9 cellular contexts compared by ENCODE assay signal in the genomic region with DNA sequence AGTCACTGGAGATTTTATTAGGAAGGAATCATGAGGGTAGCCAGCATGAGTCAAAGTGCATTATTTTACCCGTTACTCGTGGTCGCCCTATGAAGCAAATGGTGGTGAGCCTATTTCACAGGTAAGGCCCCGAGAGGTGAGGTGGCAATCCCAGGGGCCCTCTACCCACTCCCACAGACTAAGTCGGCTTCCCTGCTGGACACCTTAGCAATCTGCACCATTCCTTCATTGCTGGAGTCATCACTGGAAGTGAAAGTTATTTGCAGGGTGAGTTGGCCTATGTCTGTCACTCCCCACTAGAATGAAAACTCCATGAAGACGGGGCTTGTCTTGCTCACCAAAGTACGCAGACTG. TPM values are rescaled to one million over a fixed set of nuclear protein-coding genes. Genes with fewer than 3 reads are reported as not detected.
A peak's percentile ranks its signal among the peaks of the same experiment; 100 is the strongest.
DNase-seq lines count a peak whose midpoint lies in the region; ATAC-seq and TF ChIP-seq lines count a peak whose summit lies in the region.
"Had no signal": no experiment of that assay in that cellular context is flagged by ENCODE, and none has a peak within 500 bp of the region (broad histone marks: within the 10 kb centered on the region; RNA-seq: fewer than 3 reads in every experiment).

No MANE protein-coding gene starts in this region.

- peak overlapping the region; percentile 97 for H3K27ac ChIP-seq in SU-DHL-6 (ENCODE audit: low read depth, low read length)
- peak overlapping the region; percentile 89 for H3K27ac ChIP-seq in epithelial cell of prostate
- H3K27ac ChIP-seq in skeletal muscle tissue (ENCODE audit: low read depth, low read length): peak overlapping the region; percentile 98

- peak overlapping the region; percentile 71 for H3K4me2 ChIP-seq in SU-DHL-6 (ENCODE audit: low read depth, low read length, poor library complexity, severe bottlenecking)

- no peak for TF ChIP-seq CTCF in SU-DHL-6 (IDR thresholded peaks at IDR 0.05; ENCODE audit: insufficient read depth, low read length, poor library complexity, severe bottlenecking)

- in situ Hi-C loops in Caki2 (cut with HindIII; ENCODE audit: low pct_unique_long_range_greater_than_20kb, low sequenced_read_pairs): loop anchor here (5.0 kb wide), 1 partner anchor 99 kb away; no protein-coding TSS in a partner anchor

- H3K79me2 ChIP-seq in SU-DHL-6 (ENCODE audit: insufficient read depth, low read length): no peaks in the 10 kb centered on the region

- no peak for ATAC-seq in HG03469 (IDR thresholded peaks at IDR 0.05; ENCODE audit: unreplicated experiment)

- no peaks in the 10 kb centered on the region for H3K27me3 ChIP-seq in SU-DHL-6 (ENCODE audit: low read length)
- no peaks in the 10 kb centered on the region for H3K27me3 ChIP-seq in skeletal muscle tissue (ENCODE audit: control insufficient read depth in 3 of 3, insufficient read depth in 3 of 3, low read length in 3 of 3)

- no peak overlapping the region for H2AFZ ChIP-seq in SU-DHL-6 (ENCODE audit: low read depth, low read length, severe bottlenecking)

- H3K36me3 ChIP-seq in SU-DHL-6 (ENCODE audit: low read length) (no peaks in the 10 kb centered on the region), skeletal muscle tissue (ENCODE audit: control insufficient read depth in 3 of 3, insufficient read depth in 3 of 3, low read length in 3 of 3) (no peaks in the 10 kb centered on the region)

- peak; percentile 25 for DNase-seq in Caki2 (ENCODE audit: low read depth)
- DNase-seq in epithelial cell of prostate (ENCODE audit: low read depth, low spot score): no peak
- DNase-seq in NCI-H1048 (lab: John Stamatoyannopoulos, UW): no peak
- DNase-seq in DMS79 treated with DMSO at 0.1 percent for 48 hours (lab: John Stamatoyannopoulos, UW): no peak
- DNase-seq in activated gamma-delta T cell (lab: John Stamatoyannopoulos, UW): no peak
- DNase-seq: NCI-H1436 treated with DMSO at 0.1 percent for 48 hours had no signal

- H3K4me1 ChIP-seq in skeletal muscle tissue (ENCODE audit: control insufficient read depth in 3 of 3, insufficient read depth in 3 of 3, low read length in 3 of 3): peaks cover 68 to 74% (median 72%) of the 10 kb centered on the region in 3 donors

- no peaks in the 10 kb centered on the region for H3K9me3 ChIP-seq in SU-DHL-6 (ENCODE audit: insufficient read depth, low read length)
- no peaks in the 10 kb centered on the region for H3K9me3 ChIP-seq in skeletal muscle tissue (ENCODE audit: control insufficient read depth in 3 of 3, low read length in 3 of 3)

- H3K9ac ChIP-seq in SU-DHL-6 (ENCODE audit: low read length) (peak overlapping the region; percentile 62), skeletal muscle tissue (ENCODE audit: low read depth in 1 of 3, low read length in 3 of 3) (peak overlapping the region; percentile 44 to 94 (median 86))

- H3K4me3 ChIP-seq in SU-DHL-6 (ENCODE audit: insufficient read depth, low read length, poor library complexity, severe bottlenecking) (no peak overlapping the region), skeletal muscle tissue (ENCODE audit: low read length in 3 of 3) (no peak overlapping the region)

- no peaks in the 10 kb centered on the region for H3K9me2 ChIP-seq in SU-DHL-6 (replicated peaks; ENCODE audit: insufficient read depth, low read length)

- H4K20me1 ChIP-seq in SU-DHL-6 (ENCODE audit: low read depth, low read length): no peaks in the 10 kb centered on the region

- peaks cover 42% of the 10 kb centered on the region for H3F3A ChIP-seq in SU-DHL-6 (ENCODE audit: insufficient read depth)

RNA-seq across cellular contexts. Expression of a gene that starts 52.7 kb away (rescaled TPM):
- 104 and 111 TPM in 2 replicates for total RNA-seq in Caki2 (2014; rRNA removed; shearing (Covaris generic); ENCODE audit: low replicate concordance)
- 67.8 TPM for total RNA-seq in skeletal muscle tissue
